ENCODE assay signal across 24 cellular contexts in genomic region chr3:4664412-4664811, GRCh38.
"Had no signal": no experiment of that assay in that cellular context is flagged by ENCODE, and none has a peak within 500 bp of the region (broad histone marks: within the 10 kb centered on the region; RNA-seq: fewer than 3 reads in every experiment).

No MANE protein-coding gene starts in this region.

- H3K4me2 ChIP-seq: neural progenitor cell had no signal

- ATAC-seq: foreskin keratinocyte, left colon, natural killer cell, right lobe of liver had no signal

- H2AFZ ChIP-seq: neural progenitor cell, parathyroid adenoma had no signal

- H3K36me3 ChIP-seq: neural progenitor cell had no signal

- H3K4me3 ChIP-seq: coronary artery, dorsolateral prefrontal cortex, esophagus muscularis mucosa, neural progenitor cell, prostate gland, right lobe of liver, spleen, stomach, thoracic aorta had no signal

- FAIRE-seq: endometrium had no signal

- H3K27ac ChIP-seq: dorsolateral prefrontal cortex, epithelial cell of prostate, foreskin keratinocyte, neural progenitor cell, parathyroid adenoma, prostate gland, right lobe of liver, spleen, stomach had no signal

- DNase-seq: caudate nucleus; dorsolateral prefrontal cortex; effector memory CD4-positive, alpha-beta T cell; foreskin keratinocyte; head of caudate nucleus; hippocampal formation; left colon; natural killer cell; nucleus accumbens; right lobe of liver; spleen; stimulated activated CD4-positive, alpha-beta T cell treated with anti-CD3 and anti-CD28 coated beads, Interleukin-2, amount 100 ng/mL, for 24 hours; stimulated activated naive CD4-positive, alpha-beta T cell; stomach; substantia nigra; trophoblast cell had no signal

- H3K79me2 ChIP-seq: parathyroid adenoma had no signal

- H3K27me3 ChIP-seq: dorsolateral prefrontal cortex, esophagus muscularis mucosa, foreskin keratinocyte, neural progenitor cell, right lobe of liver, spleen, stomach had no signal

- H3K9ac ChIP-seq: neural progenitor cell, parathyroid adenoma had no signal

- H3K4me1 ChIP-seq: foreskin keratinocyte, neural progenitor cell, parathyroid adenoma, prostate gland, right lobe of liver, spleen, stomach had no signal

- H3K9me3 ChIP-seq: esophagus muscularis mucosa, prostate gland, right lobe of liver, spleen, stomach, thoracic aorta had no signal
